Comparison of ENCODE assay signal across 18 cellular contexts in the genomic region with DNA sequence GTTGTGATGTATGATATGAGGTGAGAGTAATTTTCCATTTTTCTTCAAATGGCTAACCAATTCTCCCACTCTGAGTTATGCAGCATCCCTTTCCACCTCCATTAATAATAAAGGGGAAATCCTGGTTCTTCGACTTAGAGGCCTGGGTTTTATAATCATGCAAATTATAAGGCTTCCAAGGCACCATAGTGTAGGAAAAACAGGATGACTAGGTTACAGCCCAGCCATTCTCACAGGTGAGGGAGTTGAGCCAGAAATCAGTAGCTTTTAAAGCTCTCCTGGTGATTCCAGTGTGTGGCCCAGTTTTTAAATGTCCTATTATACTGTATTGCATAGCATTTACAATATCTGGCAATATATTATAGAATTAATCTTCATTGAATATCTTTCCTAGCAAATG.
DNase-seq lines count a peak whose midpoint lies in the region; ATAC-seq and TF ChIP-seq lines count a peak whose summit lies in the region.
"Had no signal": no experiment of that assay in that cellular context is flagged by ENCODE, and none has a peak within 500 bp of the region (broad histone marks: within the 10 kb centered on the region; RNA-seq: fewer than 3 reads in every experiment).

No MANE protein-coding gene starts in this region.

- H3K9ac ChIP-seq in iPS-18a (ENCODE audit: low read length) = no peak overlapping the region
- H3K9ac ChIP-seq: BLaER1 had no signal

- peaks cover 27% of the 10 kb centered on the region for H3K9me3 ChIP-seq in iPS-18a (ENCODE audit: control insufficient read depth, low read depth, low read length)
- H3K9me3 ChIP-seq: Caco-2 had no signal

- H3K9me3 Mint-ChIP-seq in GM23338 (no peaks in the 10 kb centered on the region), WTC11 (0 out of 2 replicates have a peak, but pooled peaks cover 4% of the 10 kb centered on the region)
- H3K9me3 Mint-ChIP-seq: CD4-positive, CD25-positive, alpha-beta regulatory T cell; CD8-positive, alpha-beta T cell had no signal

- H3K36me3 ChIP-seq in GM23338 (ENCODE audit: insufficient read depth) = no peaks in the 10 kb centered on the region
- no peaks in the 10 kb centered on the region for H3K36me3 ChIP-seq in iPS-18a (ENCODE audit: control insufficient read depth, low read depth, low read length)
- H3K36me3 ChIP-seq: BLaER1 had no signal

- H3F3A ChIP-seq in GM23338 (replicated peaks; ENCODE audit: low read depth) = no peaks in the 10 kb centered on the region

- no peak overlapping the region for H2AFZ ChIP-seq in GM23338

- H3K4me3 Mint-ChIP-seq in GM23338 (no peak overlapping the region), WTC11 (no peak overlapping the region)
- H3K4me3 Mint-ChIP-seq: B cell; CD4-positive, CD25-positive, alpha-beta regulatory T cell; CD8-positive, alpha-beta T cell had no signal

- no peak for TF ChIP-seq CTCF in GM23338 (conservative IDR thresholded peaks at IDR 0.05; ENCODE audit: low read depth in 2 of 2)
- TF ChIP-seq CTCF in WTC11 (IDR thresholded peaks at IDR 0.05) = no peak

- H3K4me1 ChIP-seq in GM23338 (ENCODE audit: insufficient read depth) (peaks cover 21% of the 10 kb centered on the region), iPS-18a (ENCODE audit: control insufficient read depth, low read depth, low read length) (peaks cover 26% of the 10 kb centered on the region)
- H3K4me1 ChIP-seq: BLaER1, Caco-2 had no signal

- H3K27me3 Mint-ChIP-seq in GM23338 (ENCODE audit: insufficient read depth, low read depth, poor library complexity) (peaks cover 4% of the 10 kb centered on the region), WTC11 (ENCODE audit: low read depth) (no peaks in the 10 kb centered on the region)
- H3K27me3 Mint-ChIP-seq: B cell; CD4-positive, CD25-positive, alpha-beta regulatory T cell had no signal

- peak; percentile 92 for ATAC-seq in GM23338
- peak; percentile 60 for ATAC-seq in WTC11
- no peak for ATAC-seq in GM21723 (IDR thresholded peaks at IDR 0.05; ENCODE audit: unreplicated experiment)
- ATAC-seq: CD8-positive, alpha-beta T cell; GM12878; HCT116 had no signal

- H3K27ac ChIP-seq in GM23338 (ENCODE audit: low read depth) (0 out of 2 replicates have a peak overlapping the region, but pooled peaks have one; percentile 5), iPS-18a (ENCODE audit: low read length) (no peak overlapping the region)
- H3K27ac ChIP-seq: 22Rv1, BLaER1, C4-2B had no signal

- CTCF ChIA-PET in WTC11 (lab: Charles Lee) = no interaction called here

- H3K4me2 ChIP-seq in GM23338 = peak overlapping the region; percentile 19
- H3K4me2 ChIP-seq: BLaER1 had no signal

- H3K27ac Mint-ChIP-seq in GM23338 (no peak overlapping the region), WTC11 (no peak overlapping the region)
- H3K27ac Mint-ChIP-seq: B cell; CD4-positive, CD25-positive, alpha-beta regulatory T cell; CD8-positive, alpha-beta T cell had no signal

- no peaks in the 10 kb centered on the region for H3K79me2 ChIP-seq in GM23338 (replicated peaks; ENCODE audit: insufficient read depth)

- 0 out of 3 replicates have a peak, but pooled peaks cover 2% of the 10 kb centered on the region for H3K36me3 Mint-ChIP-seq in GM23338 (ENCODE audit: low read depth)
- H3K36me3 Mint-ChIP-seq in WTC11 = no peaks in the 10 kb centered on the region
- H3K36me3 Mint-ChIP-seq: CD4-positive, CD25-positive, alpha-beta regulatory T cell; CD8-positive, alpha-beta T cell had no signal

- peak; percentile 29 for DNase-seq in GM23338 (ENCODE audit: low spot score)
- no peak for DNase-seq in WTC11 (ENCODE audit: low spot score)
- no peak for DNase-seq in DMS79 treated with DMSO at 0.1 percent for 48 hours (lab: John Stamatoyannopoulos, UW)
- no peak for DNase-seq in activated CD4-positive, alpha-beta T cell treated with anti-CD3 and anti-CD28 coated beads for 4 hours
- DNase-seq: Caco-2; CD4-positive, CD25-positive, alpha-beta regulatory T cell; CD8-positive, alpha-beta T cell; DMS153; EL; GDM1 had no signal

- POLR2A ChIA-PET in WTC11 (lab: Charles Lee) = interaction anchor here (0.7 kb wide), 1 partner anchor 21 kb away, joined by 3 read pairs; no protein-coding TSS in a partner anchor

- H3K4me3 ChIP-seq in GM23338 (no peak overlapping the region), iPS-18a (ENCODE audit: low read length) (peak overlapping the region; percentile 19)
- H3K4me3 ChIP-seq: BLaER1, GM12878 had no signal

- H3K27me3 ChIP-seq in GM23338 (ENCODE audit: insufficient read depth) = no peaks in the 10 kb centered on the region
- no peaks in the 10 kb centered on the region for H3K27me3 ChIP-seq in iPS-18a (ENCODE audit: control insufficient read depth, insufficient read depth, low read length)
- H3K27me3 ChIP-seq: BLaER1 had no signal

- no peaks in the 10 kb centered on the region for H3K9me2 ChIP-seq in GM23338 (ENCODE audit: insufficient read depth)

- H4K20me1 ChIP-seq in GM23338 (replicated peaks; ENCODE audit: insufficient read depth) = no peaks in the 10 kb centered on the region
- H4K20me1 ChIP-seq: BLaER1 had no signal

- H3K4me1 Mint-ChIP-seq in GM23338 = peaks cover 28% of the 10 kb centered on the region
- peaks cover 41% of the 10 kb centered on the region for H3K4me1 Mint-ChIP-seq in WTC11
- H3K4me1 Mint-ChIP-seq: B cell had no signal

TF ChIP-seq in GM23338, 12 proteins besides CTCF, POLR2A, EP300 and RAD21 (continues in another document):
- TF ChIP-seq, protein P1, sequence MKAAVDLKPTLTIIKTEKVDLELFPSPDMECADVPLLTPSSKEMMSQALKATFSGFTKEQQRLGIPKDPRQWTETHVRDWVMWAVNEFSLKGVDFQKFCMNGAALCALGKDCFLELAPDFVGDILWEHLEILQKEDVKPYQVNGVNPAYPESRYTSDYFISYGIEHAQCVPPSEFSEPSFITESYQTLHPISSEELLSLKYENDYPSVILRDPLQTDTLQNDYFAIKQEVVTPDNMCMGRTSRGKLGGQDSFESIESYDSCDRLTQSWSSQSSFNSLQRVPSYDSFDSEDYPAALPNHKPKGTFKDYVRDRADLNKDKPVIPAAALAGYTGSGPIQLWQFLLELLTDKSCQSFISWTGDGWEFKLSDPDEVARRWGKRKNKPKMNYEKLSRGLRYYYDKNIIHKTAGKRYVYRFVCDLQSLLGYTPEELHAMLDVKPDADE (IDR thresholded peaks at IDR 0.05) = no peak

TF ChIP-seq in WTC11, 78 proteins besides CTCF, POLR2A, EP300 and RAD21 (continues in another document):
- TF ChIP-seq, protein P2, sequence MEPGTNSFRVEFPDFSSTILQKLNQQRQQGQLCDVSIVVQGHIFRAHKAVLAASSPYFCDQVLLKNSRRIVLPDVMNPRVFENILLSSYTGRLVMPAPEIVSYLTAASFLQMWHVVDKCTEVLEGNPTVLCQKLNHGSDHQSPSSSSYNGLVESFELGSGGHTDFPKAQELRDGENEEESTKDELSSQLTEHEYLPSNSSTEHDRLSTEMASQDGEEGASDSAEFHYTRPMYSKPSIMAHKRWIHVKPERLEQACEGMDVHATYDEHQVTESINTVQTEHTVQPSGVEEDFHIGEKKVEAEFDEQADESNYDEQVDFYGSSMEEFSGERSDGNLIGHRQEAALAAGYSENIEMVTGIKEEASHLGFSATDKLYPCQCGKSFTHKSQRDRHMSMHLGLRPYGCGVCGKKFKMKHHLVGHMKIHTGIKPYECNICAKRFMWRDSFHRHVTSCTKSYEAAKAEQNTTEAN (CRISPR knock-in tag; IDR thresholded peaks at IDR 0.05) = no peak
- TF ChIP-seq, protein P3, sequence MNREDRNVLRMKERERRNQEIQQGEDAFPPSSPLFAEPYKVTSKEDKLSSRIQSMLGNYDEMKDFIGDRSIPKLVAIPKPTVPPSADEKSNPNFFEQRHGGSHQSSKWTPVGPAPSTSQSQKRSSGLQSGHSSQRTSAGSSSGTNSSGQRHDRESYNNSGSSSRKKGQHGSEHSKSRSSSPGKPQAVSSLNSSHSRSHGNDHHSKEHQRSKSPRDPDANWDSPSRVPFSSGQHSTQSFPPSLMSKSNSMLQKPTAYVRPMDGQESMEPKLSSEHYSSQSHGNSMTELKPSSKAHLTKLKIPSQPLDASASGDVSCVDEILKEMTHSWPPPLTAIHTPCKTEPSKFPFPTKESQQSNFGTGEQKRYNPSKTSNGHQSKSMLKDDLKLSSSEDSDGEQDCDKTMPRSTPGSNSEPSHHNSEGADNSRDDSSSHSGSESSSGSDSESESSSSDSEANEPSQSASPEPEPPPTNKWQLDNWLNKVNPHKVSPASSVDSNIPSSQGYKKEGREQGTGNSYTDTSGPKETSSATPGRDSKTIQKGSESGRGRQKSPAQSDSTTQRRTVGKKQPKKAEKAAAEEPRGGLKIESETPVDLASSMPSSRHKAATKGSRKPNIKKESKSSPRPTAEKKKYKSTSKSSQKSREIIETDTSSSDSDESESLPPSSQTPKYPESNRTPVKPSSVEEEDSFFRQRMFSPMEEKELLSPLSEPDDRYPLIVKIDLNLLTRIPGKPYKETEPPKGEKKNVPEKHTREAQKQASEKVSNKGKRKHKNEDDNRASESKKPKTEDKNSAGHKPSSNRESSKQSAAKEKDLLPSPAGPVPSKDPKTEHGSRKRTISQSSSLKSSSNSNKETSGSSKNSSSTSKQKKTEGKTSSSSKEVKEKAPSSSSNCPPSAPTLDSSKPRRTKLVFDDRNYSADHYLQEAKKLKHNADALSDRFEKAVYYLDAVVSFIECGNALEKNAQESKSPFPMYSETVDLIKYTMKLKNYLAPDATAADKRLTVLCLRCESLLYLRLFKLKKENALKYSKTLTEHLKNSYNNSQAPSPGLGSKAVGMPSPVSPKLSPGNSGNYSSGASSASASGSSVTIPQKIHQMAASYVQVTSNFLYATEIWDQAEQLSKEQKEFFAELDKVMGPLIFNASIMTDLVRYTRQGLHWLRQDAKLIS (CRISPR knock-in tag; IDR thresholded peaks at IDR 0.05; ENCODE audit: borderline replicate concordance) = no peak
- TF ChIP-seq SOX15 (CRISPR knock-in tag; IDR thresholded peaks at IDR 0.05) = no peak
